Comparison of ENCODE assay signal across 1 cellular context in the genomic region with DNA sequence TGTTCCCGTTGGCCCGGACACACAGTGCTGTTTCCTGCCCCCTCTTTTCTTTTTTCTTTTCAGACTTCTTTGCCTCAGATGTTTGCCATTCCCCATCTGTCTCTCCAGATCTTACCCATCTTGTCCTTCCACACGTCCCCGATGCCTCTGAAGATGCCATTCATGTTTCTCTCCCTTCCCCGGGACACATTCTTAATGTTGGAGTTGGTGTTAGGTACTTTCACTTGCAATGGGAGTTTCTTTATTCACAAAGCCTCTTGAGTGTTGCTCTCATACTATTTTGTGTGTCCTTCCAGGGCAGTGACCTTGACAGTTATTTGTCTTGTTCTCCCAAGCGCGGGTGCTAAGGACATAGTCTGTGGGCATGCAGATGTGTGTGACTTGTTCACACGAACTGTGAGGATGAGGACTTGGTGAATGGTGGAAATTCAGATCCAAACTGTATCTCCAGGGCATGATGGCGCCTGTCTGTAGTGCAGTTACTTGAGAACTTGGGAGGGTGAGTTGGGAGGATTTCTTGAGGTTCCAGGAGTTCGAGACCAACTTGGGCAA.
TF ChIP-seq lines count a peak whose summit lies in the region.

No MANE protein-coding gene starts in this region.

TF ChIP-seq in HepG2, 621 proteins besides CTCF, POLR2A, EP300 and RAD21 (continued from another document):
- TF ChIP-seq, protein P1, sequence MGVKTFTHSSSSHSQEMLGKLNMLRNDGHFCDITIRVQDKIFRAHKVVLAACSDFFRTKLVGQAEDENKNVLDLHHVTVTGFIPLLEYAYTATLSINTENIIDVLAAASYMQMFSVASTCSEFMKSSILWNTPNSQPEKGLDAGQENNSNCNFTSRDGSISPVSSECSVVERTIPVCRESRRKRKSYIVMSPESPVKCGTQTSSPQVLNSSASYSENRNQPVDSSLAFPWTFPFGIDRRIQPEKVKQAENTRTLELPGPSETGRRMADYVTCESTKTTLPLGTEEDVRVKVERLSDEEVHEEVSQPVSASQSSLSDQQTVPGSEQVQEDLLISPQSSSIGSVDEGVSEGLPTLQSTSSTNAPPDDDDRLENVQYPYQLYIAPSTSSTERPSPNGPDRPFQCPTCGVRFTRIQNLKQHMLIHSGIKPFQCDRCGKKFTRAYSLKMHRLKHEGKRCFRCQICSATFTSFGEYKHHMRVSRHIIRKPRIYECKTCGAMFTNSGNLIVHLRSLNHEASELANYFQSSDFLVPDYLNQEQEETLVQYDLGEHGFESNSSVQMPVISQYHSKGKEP (CRISPR knock-in tag; IDR thresholded peaks at IDR 0.05), result no peak
- TF ChIP-seq MEIS2 (CRISPR knock-in tag; IDR thresholded peaks at IDR 0.05) (no peak), ZNF720 (CRISPR knock-in tag; IDR thresholded peaks at IDR 0.05) (no peak), NFE2L2 (IDR thresholded peaks at IDR 0.05; ENCODE audit: low read length) (no peak), CBFB (CRISPR knock-in tag; IDR thresholded peaks at IDR 0.05) (no peak), ZNF230 (CRISPR knock-in tag; IDR thresholded peaks at IDR 0.05) (no peak), ZFYVE20 (CRISPR knock-in tag; IDR thresholded peaks at IDR 0.05; ENCODE audit: borderline replicate concordance, low read depth) (no peak)
- TF ChIP-seq, protein P2, sequence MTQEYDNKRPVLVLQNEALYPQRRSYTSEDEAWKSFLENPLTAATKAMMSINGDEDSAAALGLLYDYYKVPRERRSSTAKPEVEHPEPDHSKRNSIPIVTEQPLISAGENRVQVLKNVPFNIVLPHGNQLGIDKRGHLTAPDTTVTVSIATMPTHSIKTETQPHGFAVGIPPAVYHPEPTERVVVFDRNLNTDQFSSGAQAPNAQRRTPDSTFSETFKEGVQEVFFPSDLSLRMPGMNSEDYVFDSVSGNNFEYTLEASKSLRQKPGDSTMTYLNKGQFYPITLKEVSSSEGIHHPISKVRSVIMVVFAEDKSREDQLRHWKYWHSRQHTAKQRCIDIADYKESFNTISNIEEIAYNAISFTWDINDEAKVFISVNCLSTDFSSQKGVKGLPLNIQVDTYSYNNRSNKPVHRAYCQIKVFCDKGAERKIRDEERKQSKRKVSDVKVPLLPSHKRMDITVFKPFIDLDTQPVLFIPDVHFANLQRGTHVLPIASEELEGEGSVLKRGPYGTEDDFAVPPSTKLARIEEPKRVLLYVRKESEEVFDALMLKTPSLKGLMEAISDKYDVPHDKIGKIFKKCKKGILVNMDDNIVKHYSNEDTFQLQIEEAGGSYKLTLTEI (CRISPR knock-in tag; conservative IDR thresholded peaks at IDR 0.05), result no peak
- TF ChIP-seq, protein P3, sequence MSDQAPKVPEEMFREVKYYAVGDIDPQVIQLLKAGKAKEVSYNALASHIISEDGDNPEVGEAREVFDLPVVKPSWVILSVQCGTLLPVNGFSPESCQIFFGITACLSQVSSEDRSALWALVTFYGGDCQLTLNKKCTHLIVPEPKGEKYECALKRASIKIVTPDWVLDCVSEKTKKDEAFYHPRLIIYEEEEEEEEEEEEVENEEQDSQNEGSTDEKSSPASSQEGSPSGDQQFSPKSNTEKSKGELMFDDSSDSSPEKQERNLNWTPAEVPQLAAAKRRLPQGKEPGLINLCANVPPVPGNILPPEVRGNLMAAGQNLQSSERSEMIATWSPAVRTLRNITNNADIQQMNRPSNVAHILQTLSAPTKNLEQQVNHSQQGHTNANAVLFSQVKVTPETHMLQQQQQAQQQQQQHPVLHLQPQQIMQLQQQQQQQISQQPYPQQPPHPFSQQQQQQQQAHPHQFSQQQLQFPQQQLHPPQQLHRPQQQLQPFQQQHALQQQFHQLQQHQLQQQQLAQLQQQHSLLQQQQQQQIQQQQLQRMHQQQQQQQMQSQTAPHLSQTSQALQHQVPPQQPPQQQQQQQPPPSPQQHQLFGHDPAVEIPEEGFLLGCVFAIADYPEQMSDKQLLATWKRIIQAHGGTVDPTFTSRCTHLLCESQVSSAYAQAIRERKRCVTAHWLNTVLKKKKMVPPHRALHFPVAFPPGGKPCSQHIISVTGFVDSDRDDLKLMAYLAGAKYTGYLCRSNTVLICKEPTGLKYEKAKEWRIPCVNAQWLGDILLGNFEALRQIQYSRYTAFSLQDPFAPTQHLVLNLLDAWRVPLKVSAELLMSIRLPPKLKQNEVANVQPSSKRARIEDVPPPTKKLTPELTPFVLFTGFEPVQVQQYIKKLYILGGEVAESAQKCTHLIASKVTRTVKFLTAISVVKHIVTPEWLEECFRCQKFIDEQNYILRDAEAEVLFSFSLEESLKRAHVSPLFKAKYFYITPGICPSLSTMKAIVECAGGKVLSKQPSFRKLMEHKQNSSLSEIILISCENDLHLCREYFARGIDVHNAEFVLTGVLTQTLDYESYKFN (CRISPR knock-in tag; conservative IDR thresholded peaks at IDR 0.05), result no peak
- TF ChIP-seq, protein P4, sequence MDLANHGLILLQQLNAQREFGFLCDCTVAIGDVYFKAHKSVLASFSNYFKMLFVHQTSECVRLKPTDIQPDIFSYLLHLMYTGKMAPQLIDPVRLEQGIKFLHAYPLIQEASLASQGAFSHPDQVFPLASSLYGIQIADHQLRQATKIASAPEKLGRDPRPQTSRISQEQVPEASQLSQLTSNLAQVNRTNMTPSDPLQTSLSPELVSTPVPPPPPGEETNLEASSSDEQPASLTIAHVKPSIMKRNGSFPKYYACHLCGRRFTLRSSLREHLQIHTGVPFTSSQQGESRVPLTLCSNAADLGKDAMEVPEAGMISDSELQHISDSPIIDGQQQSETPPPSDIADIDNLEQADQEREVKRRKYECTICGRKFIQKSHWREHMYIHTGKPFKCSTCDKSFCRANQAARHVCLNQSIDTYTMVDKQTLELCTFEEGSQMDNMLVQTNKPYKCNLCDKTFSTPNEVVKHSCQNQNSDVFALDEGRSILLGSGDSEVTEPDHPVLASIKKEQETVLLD (CRISPR knock-in tag; IDR thresholded peaks at IDR 0.05; ENCODE audit: low read depth), result no peak
- TF ChIP-seq, protein P5, sequence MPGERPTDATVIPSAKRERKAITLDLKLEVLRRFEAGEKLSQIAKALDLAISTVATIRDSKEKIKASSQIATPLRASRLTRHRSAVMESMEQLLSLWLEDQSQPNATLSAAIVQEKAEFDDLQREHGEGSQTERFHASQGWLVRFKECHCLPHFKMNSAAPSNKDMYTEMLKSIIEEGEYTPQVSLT (CRISPR knock-in tag; IDR thresholded peaks at IDR 0.05; ENCODE audit: borderline replicate concordance, low read depth), result no peak
- TF ChIP-seq, protein P6, sequence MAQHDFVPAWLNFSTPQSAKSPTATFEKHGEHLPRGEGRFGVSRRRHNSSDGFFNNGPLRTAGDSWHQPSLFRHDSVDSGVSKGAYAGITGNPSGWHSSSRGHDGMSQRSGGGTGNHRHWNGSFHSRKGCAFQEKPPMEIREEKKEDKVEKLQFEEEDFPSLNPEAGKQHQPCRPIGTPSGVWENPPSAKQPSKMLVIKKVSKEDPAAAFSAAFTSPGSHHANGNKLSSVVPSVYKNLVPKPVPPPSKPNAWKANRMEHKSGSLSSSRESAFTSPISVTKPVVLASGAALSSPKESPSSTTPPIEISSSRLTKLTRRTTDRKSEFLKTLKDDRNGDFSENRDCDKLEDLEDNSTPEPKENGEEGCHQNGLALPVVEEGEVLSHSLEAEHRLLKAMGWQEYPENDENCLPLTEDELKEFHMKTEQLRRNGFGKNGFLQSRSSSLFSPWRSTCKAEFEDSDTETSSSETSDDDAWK (CRISPR knock-in tag; IDR thresholded peaks at IDR 0.05), result no peak
TF ChIP-seq in HepG2: peak in this region for 5.
